8 cellular contexts compared by ENCODE assay signal in the genomic region with DNA sequence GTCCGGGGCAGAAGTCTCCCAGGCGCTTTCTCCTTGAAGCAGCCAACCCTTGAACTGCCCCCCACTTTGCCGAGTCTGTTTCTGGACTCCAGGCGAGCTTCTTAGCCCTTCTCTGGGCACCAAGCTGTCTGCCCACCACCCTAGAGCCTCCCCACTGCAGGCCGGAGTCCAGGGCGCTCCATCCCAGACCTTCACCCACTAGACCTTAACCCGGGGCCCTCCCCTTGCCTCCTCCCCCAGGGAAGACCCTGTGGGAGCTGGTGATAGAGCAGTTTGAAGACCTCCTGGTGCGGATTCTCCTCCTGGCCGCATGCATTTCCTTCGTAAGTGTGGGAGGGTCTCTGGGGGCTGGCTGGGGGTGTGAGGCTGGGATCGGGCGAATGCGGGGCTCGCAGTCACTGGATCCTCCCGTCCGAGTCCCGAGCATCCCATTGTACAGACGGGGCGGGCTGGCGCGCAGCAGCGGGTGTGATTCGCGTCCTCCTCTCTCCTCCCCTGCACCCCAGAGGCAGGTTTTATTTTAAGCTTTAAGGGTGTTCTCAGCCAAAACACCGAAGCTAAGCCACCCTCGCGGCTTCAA. TPM values are rescaled to one million over a fixed set of nuclear protein-coding genes. Genes with fewer than 3 reads are reported as not detected.
DNase-seq lines count a peak whose midpoint lies in the region; ATAC-seq and TF ChIP-seq lines count a peak whose summit lies in the region.

No MANE protein-coding gene starts in this region.

- peaks cover 0 to 3% (median 0%) of the 10 kb centered on the region in 4 donors for H3K36me3 ChIP-seq in sigmoid colon

- no peak for DNase-seq in Right ventricle myocardium superior
- DNase-seq in sigmoid colon = no peak
- no peak for DNase-seq in NCI-H2196 treated with DMSO at 0.1 percent for 48 hours (lab: John Stamatoyannopoulos, UW; ENCODE audit: unreplicated experiment)
- DNase-seq in LoVo (ENCODE audit: low spot score) = no peak
- no peak for DNase-seq in ecto neural progenitor cell (ENCODE audit: low spot score)

- H3K27ac ChIP-seq in sigmoid colon = peak overlapping the region in 3 of 4 donors; percentile 29 to 55 (median 51)

- peaks cover 5 to 33% (median 12%) of the 10 kb centered on the region in 3 donors for H3K27me3 ChIP-seq in sigmoid colon

- no peak for TF ChIP-seq CTCF in sigmoid colon (IDR thresholded peaks at IDR 0.05)

- intact Hi-C loops in Right ventricle myocardium superior (cut with DNase I) (no loop called here), sigmoid colon (cut with DNase I) (no loop called here)

- 1 to 3% methylated on average over 27 of the region's 27 CpGs for WGBS in sigmoid colon, 2 donors

- no peak for TF ChIP-seq EP300 in sigmoid colon (IDR thresholded peaks at IDR 0.05)

- no peaks in the 10 kb centered on the region for H3K9me3 ChIP-seq in sigmoid colon

- peak overlapping the region; percentile 35 to 66 (median 62) for H3K4me3 ChIP-seq in sigmoid colon

- H3K4me1 ChIP-seq in sigmoid colon = peaks cover 0 to 16% (median 14%) of the 10 kb centered on the region in 4 donors

- no peak for TF ChIP-seq POLR2A in sigmoid colon (IDR thresholded peaks at IDR 0.05)

- ATAC-seq in GM18861 (IDR thresholded peaks at IDR 0.05; ENCODE audit: unreplicated experiment) (peak; percentile 31), HG02623 (IDR thresholded peaks at IDR 0.05; ENCODE audit: unreplicated experiment) (peak; percentile 27), SK-N-SH treated with all-trans-retinoic acid at 6 μM for 48 hours (peak; percentile 71), Right ventricle myocardium superior (ENCODE audit: poor library complexity) (peak; percentile 57)

TF ChIP-seq in SK-N-SH treated with all-trans-retinoic acid at 6 μM for 48 hours, 23 proteins besides CTCF, POLR2A, EP300 and RAD21:
- TF ChIP-seq, protein P1, sequence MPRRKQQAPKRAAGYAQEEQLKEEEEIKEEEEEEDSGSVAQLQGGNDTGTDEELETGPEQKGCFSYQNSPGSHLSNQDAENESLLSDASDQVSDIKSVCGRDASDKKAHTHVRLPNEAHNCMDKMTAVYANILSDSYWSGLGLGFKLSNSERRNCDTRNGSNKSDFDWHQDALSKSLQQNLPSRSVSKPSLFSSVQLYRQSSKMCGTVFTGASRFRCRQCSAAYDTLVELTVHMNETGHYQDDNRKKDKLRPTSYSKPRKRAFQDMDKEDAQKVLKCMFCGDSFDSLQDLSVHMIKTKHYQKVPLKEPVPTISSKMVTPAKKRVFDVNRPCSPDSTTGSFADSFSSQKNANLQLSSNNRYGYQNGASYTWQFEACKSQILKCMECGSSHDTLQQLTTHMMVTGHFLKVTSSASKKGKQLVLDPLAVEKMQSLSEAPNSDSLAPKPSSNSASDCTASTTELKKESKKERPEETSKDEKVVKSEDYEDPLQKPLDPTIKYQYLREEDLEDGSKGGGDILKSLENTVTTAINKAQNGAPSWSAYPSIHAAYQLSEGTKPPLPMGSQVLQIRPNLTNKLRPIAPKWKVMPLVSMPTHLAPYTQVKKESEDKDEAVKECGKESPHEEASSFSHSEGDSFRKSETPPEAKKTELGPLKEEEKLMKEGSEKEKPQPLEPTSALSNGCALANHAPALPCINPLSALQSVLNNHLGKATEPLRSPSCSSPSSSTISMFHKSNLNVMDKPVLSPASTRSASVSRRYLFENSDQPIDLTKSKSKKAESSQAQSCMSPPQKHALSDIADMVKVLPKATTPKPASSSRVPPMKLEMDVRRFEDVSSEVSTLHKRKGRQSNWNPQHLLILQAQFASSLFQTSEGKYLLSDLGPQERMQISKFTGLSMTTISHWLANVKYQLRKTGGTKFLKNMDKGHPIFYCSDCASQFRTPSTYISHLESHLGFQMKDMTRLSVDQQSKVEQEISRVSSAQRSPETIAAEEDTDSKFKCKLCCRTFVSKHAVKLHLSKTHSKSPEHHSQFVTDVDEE (CRISPR knock-in tag; IDR thresholded peaks at IDR 0.05) = no peak
- TF ChIP-seq, protein P2, sequence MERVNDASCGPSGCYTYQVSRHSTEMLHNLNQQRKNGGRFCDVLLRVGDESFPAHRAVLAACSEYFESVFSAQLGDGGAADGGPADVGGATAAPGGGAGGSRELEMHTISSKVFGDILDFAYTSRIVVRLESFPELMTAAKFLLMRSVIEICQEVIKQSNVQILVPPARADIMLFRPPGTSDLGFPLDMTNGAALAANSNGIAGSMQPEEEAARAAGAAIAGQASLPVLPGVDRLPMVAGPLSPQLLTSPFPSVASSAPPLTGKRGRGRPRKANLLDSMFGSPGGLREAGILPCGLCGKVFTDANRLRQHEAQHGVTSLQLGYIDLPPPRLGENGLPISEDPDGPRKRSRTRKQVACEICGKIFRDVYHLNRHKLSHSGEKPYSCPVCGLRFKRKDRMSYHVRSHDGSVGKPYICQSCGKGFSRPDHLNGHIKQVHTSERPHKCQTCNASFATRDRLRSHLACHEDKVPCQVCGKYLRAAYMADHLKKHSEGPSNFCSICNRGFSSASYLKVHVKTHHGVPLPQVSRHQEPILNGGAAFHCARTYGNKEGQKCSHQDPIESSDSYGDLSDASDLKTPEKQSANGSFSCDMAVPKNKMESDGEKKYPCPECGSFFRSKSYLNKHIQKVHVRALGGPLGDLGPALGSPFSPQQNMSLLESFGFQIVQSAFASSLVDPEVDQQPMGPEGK (CRISPR knock-in tag; IDR thresholded peaks at IDR 0.05; ENCODE audit: borderline replicate concordance) = peak; percentile 41; the same call in 1 of the 2 replicates
TF ChIP-seq in SK-N-SH treated with all-trans-retinoic acid at 6 μM for 48 hours: peak in this region for 1.

RNA-seq across cellular contexts. Expression of a gene that starts 1.1 kb away (rescaled TPM):
- total RNA-seq in Right ventricle myocardium superior = not detected
- total RNA-seq in sigmoid colon = under 1 TPM in 2 of 4 donors, not detected in 2; 0.36 to 0.49 TPM
- 1 to 10 TPM in 2 of 3 donors, not detected in 1; 1.2 to 1.6 TPM for polyA plus RNA-seq in sigmoid colon

RNA-seq across cellular contexts. Expression of a gene that starts 15.7 kb away (rescaled TPM):
- 40.2 TPM for total RNA-seq in Right ventricle myocardium superior
- 10 to 100 TPM; 23.5 to 50.4 (median 24.7) TPM for total RNA-seq in sigmoid colon
- polyA plus RNA-seq in sigmoid colon = 10 to 100 TPM; 29.1 to 51.4 (median 36.0) TPM

RNA-seq across cellular contexts. Expression of a gene that starts 33.2 kb away (rescaled TPM):
- total RNA-seq in Right ventricle myocardium superior (253 TPM), sigmoid colon (100 to 1,000 TPM in 1 of 4 donors, 10 to 100 TPM in 3; 75.3 to 115 (median 89.8) TPM)
- polyA plus RNA-seq in sigmoid colon = 100 to 1,000 TPM; 102 to 289 (median 151) TPM

RNA-seq across cellular contexts. Expression of a gene that starts 45.7 kb away (rescaled TPM):
- total RNA-seq in Right ventricle myocardium superior (18.2 TPM), sigmoid colon (10 to 100 TPM in 3 of 4 donors, 1 to 10 TPM in 1; 9.9 to 43.2 (median 15.0) TPM)
- 10 to 100 TPM; 30.0 to 48.7 (median 35.4) TPM for polyA plus RNA-seq in sigmoid colon

RNA-seq across cellular contexts. Expression of a gene that starts 52.4 kb away (rescaled TPM):
- total RNA-seq in Right ventricle myocardium superior (not detected), sigmoid colon (not detected)
- polyA plus RNA-seq in sigmoid colon = 10 to 100 TPM in 1 of 3 donors, 1 to 10 TPM in 1, not detected in 1; 1.4 to 45.9 TPM
